In genomic region chr9:109968332-109968657, GRCh38 we compare ENCODE assay signal across 10 cellular contexts.
A peak's percentile ranks its signal among the peaks of the same experiment; 100 is the strongest.
DNase-seq lines count a peak whose midpoint lies in the region; ATAC-seq and TF ChIP-seq lines count a peak whose summit lies in the region.
"Had no signal": no experiment of that assay in that cellular context is flagged by ENCODE, and none has a peak within 500 bp of the region (broad histone marks: within the 10 kb centered on the region; RNA-seq: fewer than 3 reads in every experiment).

No MANE protein-coding gene starts in this region.

- in situ Hi-C loops in GM23248 (cut with MboI), result loop anchor here (10.0 kb wide), 1 partner anchor 63 kb away; no protein-coding TSS in a partner anchor

- H3F3A ChIP-seq in GM23248 (ENCODE audit: insufficient read depth), result no peaks in the 10 kb centered on the region

- H3K27me3 ChIP-seq in psoas muscle (ENCODE audit: insufficient read depth in 3 of 3, low read length in 2 of 3), result no peaks in the 10 kb centered on the region
- no peaks in the 10 kb centered on the region for H3K27me3 ChIP-seq in testis
- no peaks in the 10 kb centered on the region for H3K27me3 ChIP-seq in GM23248 (replicated peaks; ENCODE audit: insufficient read depth)

- H3K36me3 ChIP-seq in psoas muscle (ENCODE audit: insufficient read depth in 1 of 2, low read depth in 1 of 2), result no peaks in the 10 kb centered on the region
- H3K36me3 ChIP-seq in testis (ENCODE audit: low read depth, missing control alignments), result no peaks in the 10 kb centered on the region
- no peaks in the 10 kb centered on the region for H3K36me3 ChIP-seq in GM23248 (ENCODE audit: low read depth)

- peaks cover 0 to 16% of the 10 kb centered on the region in 2 donors for H3K9me3 Mint-ChIP-seq in activated naive CD4-positive, alpha-beta T cell treated with anti-CD3 and anti-CD28 coated beads, Interleukin-2, amount 50 U/mL, for 72 hours

- ATAC-seq in GM19438 (IDR thresholded peaks at IDR 0.05; ENCODE audit: low read depth, unreplicated experiment) (peak; percentile 39), HG02973 (IDR thresholded peaks at IDR 0.05; ENCODE audit: unreplicated experiment) (peak; percentile 22), psoas muscle (no peak)
- ATAC-seq in activated naive CD4-positive, alpha-beta T cell treated with anti-CD3 and anti-CD28 coated beads, Interleukin-2, amount 50 U/mL, for 72 hours, result peak; percentile 30 to 61

- no peak overlapping the region for H3K4me2 ChIP-seq in GM23248 (ENCODE audit: unreplicated experiment)

- TF ChIP-seq POLR2A in testis (IDR thresholded peaks at IDR 0.05), result no peak

- H3K36me3 Mint-ChIP-seq in activated naive CD4-positive, alpha-beta T cell treated with anti-CD3 and anti-CD28 coated beads, Interleukin-2, amount 50 U/mL, for 72 hours, result peaks cover 11 to 37% of the 10 kb centered on the region in 2 donors

- H3K4me3 ChIP-seq in psoas muscle (no peak overlapping the region), testis (no peak overlapping the region), GM23248 (no peak overlapping the region)

- H3K4me1 ChIP-seq in psoas muscle (no peaks in the 10 kb centered on the region), testis (no peaks in the 10 kb centered on the region), GM23248 (ENCODE audit: insufficient read depth) (no peaks in the 10 kb centered on the region)

- no peak for TF ChIP-seq CTCF in psoas muscle (IDR thresholded peaks at IDR 0.05)
- no peak for TF ChIP-seq CTCF in testis (IDR thresholded peaks at IDR 0.05)

- 59 to 69% (median 63%) methylated on average over 3 of the region's 3 CpGs for WGBS in psoas muscle, 3 donors
- whole genome bisulfite sequencing in testis, 2 donors, result 54 to 69% methylated on average over 3 of the region's 3 CpGs
- WGBS in GM23248 (ENCODE audit: low coverage in 1 of 2, low lambda C conversion rate in 2 of 2, missing lambda C conversion rate in 2 of 2), 2 experiments, result 89 to 90% methylated on average over 3 of the region's 3 CpGs

- no peaks in the 10 kb centered on the region for H3K79me2 ChIP-seq in GM23248 (ENCODE audit: insufficient read depth)

- no peak for DNase-seq in activated naive CD4-positive, alpha-beta T cell treated with anti-CD3 and anti-CD28 coated beads, Interleukin-2, amount 50 U/mL, for 72 hours (ENCODE audit: low spot score in 2 of 2)
- no peak for DNase-seq in psoas muscle
- no peak for DNase-seq in NCI-H1092 (lab: John Stamatoyannopoulos, UW)
- no peak for DNase-seq in testis
- no peak for DNase-seq in GM23248
- DNase-seq: activated effector memory CD4-positive, alpha-beta T cell treated with anti-CD3 and anti-CD28 coated beads, Interleukin-2, amount 50 U/mL, for 16 hours; KG1; posterior cingulate gyrus had no signal

- peak overlapping the region; percentile 88 to 98 for H3K27ac Mint-ChIP-seq in activated naive CD4-positive, alpha-beta T cell treated with anti-CD3 and anti-CD28 coated beads, Interleukin-2, amount 50 U/mL, for 72 hours

- H3K27ac ChIP-seq in psoas muscle, result peak overlapping the region; percentile 8
- H3K27ac ChIP-seq in testis, result no peak overlapping the region
- no peak overlapping the region for H3K27ac ChIP-seq in GM23248

- no peak overlapping the region for H3K9ac ChIP-seq in GM23248

- no peaks in the 10 kb centered on the region for H3K9me2 ChIP-seq in GM23248 (ENCODE audit: insufficient read depth)

- intact Hi-C loops in psoas muscle (cut with DNase I) (no loop called here), testis (cut with DNase I; ENCODE audit: low total_unique reads) (no loop called here)

- H2AFZ ChIP-seq in GM23248, result no peak overlapping the region

- H4K20me1 ChIP-seq in GM23248 (ENCODE audit: insufficient read depth), result no peaks in the 10 kb centered on the region

- H3K9me3 ChIP-seq in psoas muscle (no peaks in the 10 kb centered on the region), testis (no peaks in the 10 kb centered on the region), GM23248 (ENCODE audit: low read depth) (no peaks in the 10 kb centered on the region)

Comparison
In these comparisons a context has a peak if more than half of its experiments do, and no peak if none do; other contexts are left out.
1. ATAC-seq: peak in GM19438 (single experiment), HG02973 (single experiment) and activated naive CD4-positive, alpha-beta T cell treated with anti-CD3 and anti-CD28 coated beads, Interleukin-2, amount 50 U/mL, for 72 hours (2 of 2); none in psoas muscle (0 of 4).